Comparison of ENCODE assay signal across 14 cellular contexts in genomic region chr3:27392950-27393679, GRCh38. TPM values are rescaled to one million over a fixed set of nuclear protein-coding genes. Genes with fewer than 3 reads are reported as not detected.
DNase-seq lines count a peak whose midpoint lies in the region; ATAC-seq lines count a peak whose summit lies in the region.
"Had no signal": no experiment of that assay in that cellular context is flagged by ENCODE, and none has a peak within 500 bp of the region (broad histone marks: within the 10 kb centered on the region; RNA-seq: fewer than 3 reads in every experiment).

No MANE protein-coding gene starts in this region.

- H3K27ac Mint-ChIP-seq in activated T-helper 2 cell treated with anti-CD3 and anti-CD28 coated beads, Interferon-gamma antibody, Interleukin-2, Interleukin-4, amounts not matched to agents 10 μg/mL and 5 μg/mL and 100 μg/mL, durations not matched to agents 14 hours and 24 hours and 36 hours: peak overlapping the region; percentile 50

- DNase-seq in activated T-helper 2 cell treated with anti-CD3 and anti-CD28 coated beads, Interferon-gamma antibody, Interleukin-2, Interleukin-4, amounts not matched to agents 10 μg/mL and 5 μg/mL and 100 μg/mL, durations not matched to agents 14 hours and 24 hours and 36 hours (ENCODE audit: low spot score): no peak
- no peak for DNase-seq in stimulated activated CD4-positive, alpha-beta T cell treated with anti-CD3 and anti-CD28 coated beads, Interleukin-2, amount 100 ng/mL, for 24 hours
- DNase-seq in anterior cingulate cortex (lab: John Stamatoyannopoulos, UW): no peak
- no peak for DNase-seq in EL
- no peak for DNase-seq in hypothalamus (lab: John Stamatoyannopoulos, UW)
- DNase-seq: amygdala; C1 segment of cervical spinal cord; effector memory CD4-positive, alpha-beta T cell; left ventricle myocardium superior; NCI-H2107; T-helper 9 cell had no signal

- H3K4me1 Mint-ChIP-seq in activated T-helper 2 cell treated with anti-CD3 and anti-CD28 coated beads, Interferon-gamma antibody, Interleukin-2, Interleukin-4, amounts not matched to agents 10 μg/mL and 5 μg/mL and 100 μg/mL, durations not matched to agents 14 hours and 24 hours and 36 hours (ENCODE audit: low read depth): peaks cover 27% of the 10 kb centered on the region

- ATAC-seq in GM18520 (IDR thresholded peaks at IDR 0.05; ENCODE audit: unreplicated experiment) (peak; percentile 90), GM21447 (IDR thresholded peaks at IDR 0.05; ENCODE audit: unreplicated experiment) (peak; percentile 83), HG03064 (IDR thresholded peaks at IDR 0.05; ENCODE audit: low read depth, unreplicated experiment) (peak; percentile 67)
- ATAC-seq: left ventricle myocardium superior had no signal

- intact Hi-C loops in activated T-helper 2 cell treated with anti-CD3 and anti-CD28 coated beads, Interferon-gamma antibody, Interleukin-2, Interleukin-4, amounts not matched to agents 10 μg/mL and 5 μg/mL and 100 μg/mL, durations not matched to agents 14 hours and 24 hours and 36 hours (cut with micrococcal nuclease): no loop called here

- H3K9me3 Mint-ChIP-seq in activated T-helper 2 cell treated with anti-CD3 and anti-CD28 coated beads, Interferon-gamma antibody, Interleukin-2, Interleukin-4, amounts not matched to agents 10 μg/mL and 5 μg/mL and 100 μg/mL, durations not matched to agents 14 hours and 24 hours and 36 hours: no peaks in the 10 kb centered on the region

- no peak overlapping the region for H3K4me3 Mint-ChIP-seq in activated T-helper 2 cell treated with anti-CD3 and anti-CD28 coated beads, Interferon-gamma antibody, Interleukin-2, Interleukin-4, amounts not matched to agents 10 μg/mL and 5 μg/mL and 100 μg/mL, durations not matched to agents 14 hours and 24 hours and 36 hours (ENCODE audit: low read depth)

- H3K27me3 Mint-ChIP-seq in activated T-helper 2 cell treated with anti-CD3 and anti-CD28 coated beads, Interferon-gamma antibody, Interleukin-2, Interleukin-4, amounts not matched to agents 10 μg/mL and 5 μg/mL and 100 μg/mL, durations not matched to agents 14 hours and 24 hours and 36 hours (ENCODE audit: low read depth): no peaks in the 10 kb centered on the region

- H3K36me3 Mint-ChIP-seq in activated T-helper 2 cell treated with anti-CD3 and anti-CD28 coated beads, Interferon-gamma antibody, Interleukin-2, Interleukin-4, amounts not matched to agents 10 μg/mL and 5 μg/mL and 100 μg/mL, durations not matched to agents 14 hours and 24 hours and 36 hours (ENCODE audit: low read depth): peaks cover 68% of the 10 kb centered on the region

RNA-seq across cellular contexts. Expression of gene NEK10, which starts 23.9 kb away (rescaled TPM):
- 0.80 and 0.84 TPM in 2 replicates for total RNA-seq in activated T-helper 2 cell treated with anti-CD3 and anti-CD28 coated beads, Interferon-gamma antibody, Interleukin-2, Interleukin-4, amounts not matched to agents 10 μg/mL and 5 μg/mL and 100 μg/mL, durations not matched to agents 14 hours and 24 hours and 36 hours
